Comparison of ENCODE assay signal across 8 cellular contexts in the genomic region with DNA sequence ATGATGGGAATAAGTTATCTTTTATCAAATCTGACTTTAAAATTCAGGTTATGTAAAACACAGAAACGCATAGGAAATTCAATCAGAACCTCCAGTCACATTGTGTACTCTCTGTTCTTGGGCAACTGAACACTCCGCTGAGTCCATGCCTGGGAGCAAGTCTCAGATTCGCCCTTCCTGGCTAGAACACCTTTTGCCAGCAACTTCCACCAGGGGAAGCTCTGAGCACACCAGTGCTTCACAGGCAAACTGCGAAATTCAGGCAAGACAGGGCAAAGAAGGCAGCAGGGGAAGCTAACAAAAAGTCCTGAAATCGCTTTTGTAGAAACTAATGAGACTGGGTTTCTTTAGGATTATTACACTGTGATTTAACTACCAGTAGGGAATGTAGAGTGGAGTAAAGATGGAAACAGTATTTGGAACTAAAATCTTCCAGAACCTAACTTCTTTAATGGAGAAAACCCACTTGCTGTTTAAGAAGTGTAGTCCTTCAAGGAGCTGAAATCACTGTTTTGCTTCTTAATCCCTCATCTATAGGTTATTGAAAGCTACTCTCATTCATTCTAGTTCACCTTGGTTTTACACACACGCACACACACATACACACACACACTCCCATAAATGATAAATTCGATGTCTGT.
DNase-seq lines count a peak whose midpoint lies in the region; ATAC-seq and TF ChIP-seq lines count a peak whose summit lies in the region.

No MANE protein-coding gene starts in this region.

- 29 to 36% (median 35%) methylated on average over 7 of the region's 7 CpGs for WGBS in psoas muscle, 3 donors

- BruUV-seq in OCI-LY7 (replicated peaks; lab: Mats Ljungman, UMichigan) = no TSS peak

- ATAC-seq in HG03103 (IDR thresholded peaks at IDR 0.05; ENCODE audit: low read depth, unreplicated experiment) = peak; percentile 77
- peak; percentile 64 to 93 (median 80) for ATAC-seq in psoas muscle

- DNase-seq in NCI-H146 (lab: John Stamatoyannopoulos, UW) (peak; percentile 6), NCI-H146 treated with DMSO at 0.1 percent for 48 hours (lab: John Stamatoyannopoulos, UW; ENCODE audit: unreplicated experiment) (no peak), OCI-LY7 (ENCODE audit: low spot score) (peak; percentile 2), fibroblast of lung (ENCODE audit: low read depth in 2 of 2) (peak; percentile 12 to 40), psoas muscle (no peak), AG08396 (ENCODE audit: low spot score) (no peak)
- DNase-seq in stimulated activated CD4-positive, alpha-beta T cell treated with anti-CD3 and anti-CD28 coated beads, Interleukin-15, amount 100 ng/mL, for 24 hours = no peak

- no peaks in the 10 kb centered on the region for H3K4me1 ChIP-seq in OCI-LY7 (ENCODE audit: insufficient read depth, low read length, poor library complexity, severe bottlenecking)
- H3K4me1 ChIP-seq in fibroblast of lung (ENCODE audit: control insufficient read depth, extremely low read depth, insufficient read depth, low read length) = no peaks in the 10 kb centered on the region
- H3K4me1 ChIP-seq in psoas muscle = peaks cover 9% of the 10 kb centered on the region

- POLR2A ChIA-PET in OCI-LY7 (lab: Charles Lee) = no interaction called here

- no peak overlapping the region for H3K4me3 ChIP-seq in OCI-LY7 (ENCODE audit: low read depth, low read length, poor library complexity, severe bottlenecking)
- no peak overlapping the region for H3K4me3 ChIP-seq in fibroblast of lung (replicated peaks in 1 of 4; ENCODE audit: control extremely low read depth in 1 of 4, insufficient read depth in 1 of 4, low read depth in 3 of 4, low read length in 4 of 4)
- no peak overlapping the region for H3K4me3 ChIP-seq in psoas muscle

- CTCF ChIA-PET in OCI-LY7 (lab: Charles Lee; ENCODE audit: unreplicated experiment) = no interaction called here

- H3K27me3 ChIP-seq in fibroblast of lung (ENCODE audit: control insufficient read depth, insufficient read depth, low read length) = no peaks in the 10 kb centered on the region
- no peaks in the 10 kb centered on the region for H3K27me3 ChIP-seq in psoas muscle (ENCODE audit: insufficient read depth in 3 of 3, low read length in 2 of 3)

- H4K20me1 ChIP-seq in OCI-LY7 (ENCODE audit: insufficient read depth, low read length) (no peaks in the 10 kb centered on the region), fibroblast of lung (ENCODE audit: control insufficient read depth, extremely low read depth, insufficient read depth, low read length) (no peaks in the 10 kb centered on the region)

- H3K9me3 ChIP-seq in OCI-LY7 (ENCODE audit: low read length) (no peaks in the 10 kb centered on the region), fibroblast of lung (ENCODE audit: control insufficient read depth, insufficient read depth, low read depth, low read length) (no peaks in the 10 kb centered on the region), psoas muscle (no peaks in the 10 kb centered on the region)

- no peaks in the 10 kb centered on the region for H3K79me2 ChIP-seq in OCI-LY7 (ENCODE audit: insufficient read depth, low read depth, low read length)
- H3K79me2 ChIP-seq in fibroblast of lung (ENCODE audit: control insufficient read depth, insufficient read depth, low read length) = no peaks in the 10 kb centered on the region

- H2AFZ ChIP-seq in OCI-LY7 (ENCODE audit: low read length) = no peak overlapping the region
- no peak overlapping the region for H2AFZ ChIP-seq in fibroblast of lung (ENCODE audit: low read length)

- no peak overlapping the region for H3K4me2 ChIP-seq in OCI-LY7 (ENCODE audit: low read length)
- no peak overlapping the region for H3K4me2 ChIP-seq in fibroblast of lung (ENCODE audit: extremely low read depth, insufficient read depth, low read length)

- H3K36me3 ChIP-seq in OCI-LY7 (ENCODE audit: insufficient read depth, low read length) (no peaks in the 10 kb centered on the region), fibroblast of lung (ENCODE audit: control insufficient read depth, insufficient read depth, low read length) (no peaks in the 10 kb centered on the region), psoas muscle (ENCODE audit: insufficient read depth in 1 of 2, low read depth in 1 of 2) (no peaks in the 10 kb centered on the region)

- intact Hi-C loops in OCI-LY7 (cut with micrococcal nuclease; ENCODE audit: unreplicated experiment) = no loop called here
- intact Hi-C loops in psoas muscle (cut with DNase I) = loop anchor here in 1 of 2 donors (5.0 kb wide), 1 partner anchor 186 kb away; no protein-coding TSS in a partner anchor

- H3K9me2 ChIP-seq in OCI-LY7 (ENCODE audit: insufficient read depth, low read length) = no peaks in the 10 kb centered on the region

- TF ChIP-seq CTCF in OCI-LY7 (conservative IDR thresholded peaks at IDR 0.05; ENCODE audit: low read length) = peak; percentile 44; the same call in 1 of the 2 replicates
- peak in 1 of 2 donors; percentile 33 for TF ChIP-seq CTCF in fibroblast of lung (conservative IDR thresholded peaks at IDR 0.05 in 1 of 2, IDR thresholded peaks at IDR 0.05 in 1 of 2; ENCODE audit: low read depth in 1 of 2, low read length in 2 of 2)
- peak; percentile 61 for TF ChIP-seq CTCF in psoas muscle (IDR thresholded peaks at IDR 0.05)

- no peak overlapping the region for H3K9ac ChIP-seq in fibroblast of lung (ENCODE audit: insufficient read depth, low read length)

- no peak overlapping the region for H3K27ac ChIP-seq in OCI-LY7 (ENCODE audit: low read depth, low read length, poor library complexity, severe bottlenecking)
- no peak overlapping the region for H3K27ac ChIP-seq in fibroblast of lung (ENCODE audit: insufficient read depth, low read length)
- no peak overlapping the region for H3K27ac ChIP-seq in psoas muscle

Comparison
In these comparisons a context has a peak if more than half of its experiments do, and no peak if none do; other contexts are left out.
1. DNase-seq: peak in NCI-H146 (single experiment), OCI-LY7 (single experiment) and fibroblast of lung (2 of 2); none in NCI-H146 treated with DMSO at 0.1 percent for 48 hours (single experiment), psoas muscle (0 of 2), AG08396 (single experiment) and stimulated activated CD4-positive, alpha-beta T cell treated with anti-CD3 and anti-CD28 coated beads, Interleukin-15, amount 100 ng/mL, for 24 hours (single experiment).